ENCODE assay signal across 8 cellular contexts in the genomic region with DNA sequence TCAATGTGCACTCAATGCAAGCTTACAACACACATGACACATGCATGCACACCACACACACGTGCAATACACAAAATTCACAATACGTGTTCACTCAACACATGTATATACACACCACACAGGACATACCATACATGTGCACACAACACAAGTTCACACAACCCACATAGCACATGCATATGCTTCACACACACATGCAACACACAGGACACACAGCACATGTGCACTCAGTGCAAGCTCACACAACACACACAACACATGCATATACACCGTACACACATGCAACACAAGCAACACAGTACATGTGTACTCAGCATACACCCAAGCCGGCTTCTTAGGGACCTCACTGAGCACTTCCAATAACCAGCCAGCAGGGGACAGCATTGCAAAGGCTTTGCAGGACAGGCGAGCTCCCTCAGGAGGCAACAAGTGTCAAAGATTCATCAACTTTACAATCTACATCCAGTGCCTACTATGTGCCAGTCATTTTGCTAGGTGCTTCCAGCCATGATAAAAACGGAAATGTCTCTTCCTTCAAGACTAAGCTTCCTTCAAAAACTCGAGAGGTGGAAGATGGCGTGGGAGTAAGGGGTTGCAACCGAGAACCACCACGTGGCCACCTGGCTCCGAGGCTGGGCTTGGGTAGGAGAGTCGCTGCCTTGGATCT.
A peak's percentile ranks its signal among the peaks of the same experiment; 100 is the strongest.
DNase-seq lines count a peak whose midpoint lies in the region; ATAC-seq and TF ChIP-seq lines count a peak whose summit lies in the region.

No MANE protein-coding gene starts in this region.

- ATAC-seq in GM21717 (IDR thresholded peaks at IDR 0.05; ENCODE audit: unreplicated experiment): peak; percentile 69
- peak in 7 of 8 donors; percentile 45 to 70 (median 63) for ATAC-seq in heart right ventricle
- ATAC-seq in HG03439 (IDR thresholded peaks at IDR 0.05; ENCODE audit: unreplicated experiment): no peak

- peaks cover 11 to 36% (median 29%) of the 10 kb centered on the region in 9 donors for H3K4me1 ChIP-seq in heart right ventricle

- no peaks in the 10 kb centered on the region for H3K9me3 ChIP-seq in heart right ventricle

- intact Hi-C loops in heart right ventricle (cut with DNase I): loop anchor here in 9 of 10 donors (1.0 to 10.0 kb wide), 5 partner anchors 73 to 244 kb away; no protein-coding TSS in a partner anchor

- H3K27ac ChIP-seq in heart right ventricle: no peak overlapping the region

- no peaks in the 10 kb centered on the region for H3K36me3 ChIP-seq in heart right ventricle

- peak; percentile 96 to 100 (median 99) for TF ChIP-seq CTCF in heart right ventricle (IDR thresholded peaks at IDR 0.05)

- no peak overlapping the region for H3K4me3 ChIP-seq in heart right ventricle

- H3K27me3 ChIP-seq in heart right ventricle: peaks cover 0 to 11% (median 0%) of the 10 kb centered on the region in 7 donors

- WGBS in heart right ventricle, 2 donors: 40% methylated on average over 12 of the region's 12 CpGs

- DNase-seq in Daoy (ENCODE audit: low read depth) (peak; percentile 78), LoVo (ENCODE audit: low spot score) (peak; percentile 76), SW480 (ENCODE audit: low spot score) (peak; percentile 59), heart right ventricle (peak; percentile 62 to 80), renal cortical epithelial cell (ENCODE audit: low read depth) (peak; percentile 76)
- DNase-seq in activated naive CD8-positive, alpha-beta T cell treated with anti-CD3 and anti-CD28 coated beads, Interleukin-2, amount 50 U/mL, for 16 hours (ENCODE audit: low read depth, low spot score): peak; percentile 48
